20 cellular contexts compared by ENCODE assay signal in genomic region chr11:118238397-118238796, GRCh38. TPM values are rescaled to one million over a fixed set of nuclear protein-coding genes. Genes with fewer than 3 reads are reported as not detected.
DNase-seq lines count a peak whose midpoint lies in the region; ATAC-seq and TF ChIP-seq lines count a peak whose summit lies in the region.
"Had no signal": no experiment of that assay in that cellular context is flagged by ENCODE, and none has a peak within 500 bp of the region (broad histone marks: within the 10 kb centered on the region; RNA-seq: fewer than 3 reads in every experiment).

No MANE protein-coding gene starts in this region.

- H3K27ac ChIP-seq in HL-60 (replicated peaks) (peak overlapping the region; percentile 85), right lobe of liver (peak overlapping the region in 2 of 3 donors; percentile 7 to 42)
- H3K27ac ChIP-seq: RWPE1 had no signal

- H3K9me3 ChIP-seq in right lobe of liver: no peaks in the 10 kb centered on the region

- peaks cover 46% of the 10 kb centered on the region for H3K4me1 Mint-ChIP-seq in activated T-helper 17 cell treated with anti-CD3 and anti-CD28 coated beads, Interleukin-2, amount 50 U/mL, for 72 hours

- H3K4me3 Mint-ChIP-seq in activated T-helper 17 cell treated with anti-CD3 and anti-CD28 coated beads, Interleukin-2, amount 50 U/mL, for 72 hours: peak overlapping the region; percentile 92
- H3K4me3 Mint-ChIP-seq: nephron had no signal

- TF ChIP-seq POLR2A in right lobe of liver (IDR thresholded peaks at IDR 0.05): no peak

- peaks cover 77% of the 10 kb centered on the region for H3K36me3 Mint-ChIP-seq in activated T-helper 17 cell treated with anti-CD3 and anti-CD28 coated beads, Interleukin-2, amount 50 U/mL, for 72 hours (ENCODE audit: low read depth)

- no peaks in the 10 kb centered on the region for H3K36me3 ChIP-seq in right lobe of liver

- intact Hi-C loops in right lobe of liver (cut with DNase I): no loop called here
- intact Hi-C loops in left ventricle myocardium superior (cut with micrococcal nuclease): no loop called here

- no peak for TF ChIP-seq CTCF in HL-60 (IDR thresholded peaks at IDR 0.05; ENCODE audit: insufficient read depth, low read length)
- no peak for TF ChIP-seq CTCF in right lobe of liver (IDR thresholded peaks at IDR 0.05)

- DNase-seq in SIG-M5 treated with dmso at 0.1 percent for 504 hours (lab: John Stamatoyannopoulos, UW; ENCODE audit: unreplicated experiment): peak; percentile 56
- DNase-seq in SIG-M5 (lab: John Stamatoyannopoulos, UW): no peak
- peak; percentile 69 to 91 for DNase-seq in HL-60 (ENCODE audit: low read depth in 1 of 2, low spot score in 1 of 2)
- no peak for DNase-seq in right lobe of liver
- DNase-seq in left ventricle myocardium superior: no peak
- DNase-seq in NCI-H69 (lab: John Stamatoyannopoulos, UW): no peak
- DNase-seq: 8988T; aorta; cortex of kidney; GOT3; NCI-H146; NCI-H524 treated with DMSO at 0.1 percent for 48 hours; stimulated activated CD4-positive, alpha-beta T cell treated with anti-CD3 and anti-CD28 coated beads, Interleukin-4, amount 100 ng/mL, for 24 hours; stimulated activated naive B cell treated with anti-CD40 and anti-IgM and Interleukin-4, amounts not matched to agents 10 μg/mL and 1 μg/mL and 100 μg/mL, for 72 hours had no signal

- ATAC-seq in activated T-helper 17 cell treated with anti-CD3 and anti-CD28 coated beads, Interleukin-2, amount 50 U/mL, for 72 hours (replicated peaks): no peak
- ATAC-seq in right lobe of liver (peak in 2 of 4 donors; percentile 15 to 24), left ventricle myocardium superior (no peak), HG02973 (IDR thresholded peaks at IDR 0.05; ENCODE audit: unreplicated experiment) (no peak)
- ATAC-seq: stimulated activated naive B cell treated with anti-CD40 and anti-IgM and Interleukin-4, amounts not matched to agents 10 μg/mL and 1 μg/mL and 100 μg/mL, for 72 hours had no signal

- no peaks in the 10 kb centered on the region for H3K27me3 Mint-ChIP-seq in activated T-helper 17 cell treated with anti-CD3 and anti-CD28 coated beads, Interleukin-2, amount 50 U/mL, for 72 hours
- H3K27me3 Mint-ChIP-seq: IgD-negative memory B cell; stimulated activated naive B cell treated with anti-CD40 and anti-IgM and Interleukin-4, amounts not matched to agents 10 μg/mL and 1 μg/mL and 100 μg/mL, for 72 hours had no signal

- WGBS in right lobe of liver (ENCODE audit: insufficient coverage, low coverage, low lambda C conversion rate, missing lambda C conversion rate): 79% methylated on average over 2 of the region's 2 CpGs

- peaks cover 0 to 35% (median 14%) of the 10 kb centered on the region in 4 donors for H3K4me1 ChIP-seq in right lobe of liver

- H3K27me3 ChIP-seq in HL-60 (ENCODE audit: insufficient read depth, poor library complexity, severe bottlenecking) (no peaks in the 10 kb centered on the region), right lobe of liver (no peaks in the 10 kb centered on the region)

- H3K4me3 ChIP-seq in HL-60 (replicated peaks; ENCODE audit: insufficient read depth, low read length) (no peak overlapping the region), right lobe of liver (no peak overlapping the region)

- no peaks in the 10 kb centered on the region for H3K9me3 Mint-ChIP-seq in activated T-helper 17 cell treated with anti-CD3 and anti-CD28 coated beads, Interleukin-2, amount 50 U/mL, for 72 hours
- H3K9me3 Mint-ChIP-seq: IgD-negative memory B cell; nephron; stimulated activated naive B cell treated with anti-CD40 and anti-IgM and Interleukin-4, amounts not matched to agents 10 μg/mL and 1 μg/mL and 100 μg/mL, for 72 hours had no signal

- H3K27ac Mint-ChIP-seq in activated T-helper 17 cell treated with anti-CD3 and anti-CD28 coated beads, Interleukin-2, amount 50 U/mL, for 72 hours: peak overlapping the region; percentile 99
- H3K27ac Mint-ChIP-seq: IgD-negative memory B cell, nephron had no signal

RNA-seq across cellular contexts. Expression of gene JAML, which starts 13.6 kb away (rescaled TPM):
- total RNA-seq in activated T-helper 17 cell treated with anti-CD3 and anti-CD28 coated beads, Interleukin-2, amount 50 U/mL, for 72 hours: 100 to 1,000 TPM in 1 of 2 donors, 10 to 100 TPM in 1; 74.0 to 276 TPM
- total RNA-seq in right lobe of liver (1 to 10 TPM; 1.5 to 9.1 (median 3.2) TPM), left ventricle myocardium superior (4.5 TPM)
- total RNA-seq: lung microvascular endothelial cell had no signal

RNA-seq across cellular contexts. Expression of gene MPZL3, which starts 13.8 kb away (rescaled TPM):
- 100 to 1,000 TPM in 1 of 2 donors, 10 to 100 TPM in 1; 31.5 to 111 TPM for total RNA-seq in activated T-helper 17 cell treated with anti-CD3 and anti-CD28 coated beads, Interleukin-2, amount 50 U/mL, for 72 hours
- total RNA-seq in right lobe of liver (1 to 10 TPM; 2.7 to 9.3 (median 6.8) TPM), left ventricle myocardium superior (2.6 TPM)

RNA-seq across cellular contexts. Expression of gene MPZL2, which starts 25.7 kb away (rescaled TPM):
- total RNA-seq in activated T-helper 17 cell treated with anti-CD3 and anti-CD28 coated beads, Interleukin-2, amount 50 U/mL, for 72 hours: 10 to 100 TPM in 1 of 2 donors, 1 to 10 TPM in 1; 2.8 to 21.7 TPM
- total RNA-seq in right lobe of liver (10 to 100 TPM; 13.0 to 32.4 (median 21.2) TPM), left ventricle myocardium superior (11.8 TPM)

Comparison
In these comparisons a context has a peak if more than half of its experiments do, and no peak if none do; other contexts are left out.
1. DNase-seq: peak in SIG-M5 treated with dmso at 0.1 percent for 504 hours (single experiment) and HL-60 (2 of 2); none in SIG-M5 (single experiment), right lobe of liver (0 of 3), left ventricle myocardium superior (single experiment) and NCI-H69 (single experiment).
2. RNA of gene JAML, which starts 13.6 kb away (total RNA-seq): 74.0 to 276 TPM in activated T-helper 17 cell treated with anti-CD3 and anti-CD28 coated beads, Interleukin-2, amount 50 U/mL, for 72 hours; 4.5 TPM in left ventricle myocardium superior (single experiment) and 1.5 to 9.1 TPM in right lobe of liver; every median in the first group is over 4 times any median in the second.